1 cellular context compared by ENCODE assay signal in genomic region chr18:50933684-50934083, GRCh38.
A peak's percentile ranks its signal among the peaks of the same experiment; 100 is the strongest.
TF ChIP-seq lines count a peak whose summit lies in the region.

No MANE protein-coding gene starts in this region.

TF ChIP-seq in K562, 482 proteins besides CTCF, POLR2A, EP300 and RAD21 (continued from another document):
- TF ChIP-seq NR0B1 (IDR thresholded peaks at IDR 0.05; ENCODE audit: partially characterized antibody) (no peak), ZNF24 (IDR thresholded peaks at IDR 0.05) (no peak), DMBX1 (CRISPR knock-in tag; IDR thresholded peaks at IDR 0.05; ENCODE audit: borderline replicate concordance) (0 out of 2 replicates have a peak, but pooled peaks have one; percentile 20), CBFA2T2 (conservative IDR thresholded peaks at IDR 0.05) (peak; percentile 35), NFATC3 (IDR thresholded peaks at IDR 0.05) (no peak), ZNF780A (CRISPR knock-in tag; IDR thresholded peaks at IDR 0.05) (no peak), ZNF512 (tag; IDR thresholded peaks at IDR 0.05) (no peak), ATF3 (IDR thresholded peaks at IDR 0.05) (no peak), ATF3 (CRISPR knock-in tag; conservative IDR thresholded peaks at IDR 0.05) (no peak), CUX1 (CRISPR knock-in tag; IDR thresholded peaks at IDR 0.05) (no peak), USF2 (CRISPR knock-in tag; IDR thresholded peaks at IDR 0.05) (no peak), MEIS2 (IDR thresholded peaks at IDR 0.05; ENCODE audit: partially characterized antibody) (no peak), HEY1 (CRISPR knock-in tag; IDR thresholded peaks at IDR 0.05; ENCODE audit: borderline replicate concordance) (no peak), ILK (tag; IDR thresholded peaks at IDR 0.05; ENCODE audit: borderline replicate concordance, low read depth) (no peak), RFX5 (IDR thresholded peaks at IDR 0.05; ENCODE audit: low read depth, low read length) (no peak), SNIP1 (IDR thresholded peaks at IDR 0.05; ENCODE audit: low read depth) (no peak), ZNF436 (CRISPR knock-in tag; IDR thresholded peaks at IDR 0.05) (no peak), NFIC (IDR thresholded peaks at IDR 0.05) (no peak), ZNF23 (CRISPR knock-in tag; IDR thresholded peaks at IDR 0.05) (no peak), ZNF224 (CRISPR knock-in tag; IDR thresholded peaks at IDR 0.05) (no peak)
TF ChIP-seq in K562: peak in this region for 12.
